Comparison of ENCODE assay signal across 8 cellular contexts in genomic region chr1:183636334-183636682, GRCh38. TPM values are rescaled to one million over a fixed set of nuclear protein-coding genes. Genes with fewer than 3 reads are reported as not detected.
A peak's percentile ranks its signal among the peaks of the same experiment; 100 is the strongest.
DNase-seq lines count a peak whose midpoint lies in the region; TF ChIP-seq lines count a peak whose summit lies in the region.

No MANE protein-coding gene starts in this region.

- H3K27ac ChIP-seq in adrenal gland: peak overlapping the region in 3 of 5 donors; percentile 88 to 97 (median 93)

- TF ChIP-seq POLR2A in adrenal gland (IDR thresholded peaks at IDR 0.05) (no peak), lower leg skin (IDR thresholded peaks at IDR 0.05) (no peak)

- peaks cover 12% of the 10 kb centered on the region for H3K36me3 Mint-ChIP-seq in activated naive CD4-positive, alpha-beta T cell treated with anti-CD3 and anti-CD28 coated beads for 36 hours (ENCODE audit: low read depth)
- peaks cover 7% of the 10 kb centered on the region for H3K36me3 Mint-ChIP-seq in type B pancreatic cell

- CTCF ChIA-PET in activated naive CD4-positive, alpha-beta T cell treated with anti-CD3 and anti-CD28 coated beads for 36 hours (lab: Charles Lee): no interaction called here

- H3K27me3 Mint-ChIP-seq in activated naive CD4-positive, alpha-beta T cell treated with anti-CD3 and anti-CD28 coated beads for 36 hours (ENCODE audit: low read depth): no peaks in the 10 kb centered on the region
- H3K27me3 Mint-ChIP-seq in type B pancreatic cell: peaks cover 19% of the 10 kb centered on the region

- H3K27ac Mint-ChIP-seq in activated naive CD4-positive, alpha-beta T cell treated with anti-CD3 and anti-CD28 coated beads for 36 hours: peak overlapping the region; percentile 99
- peak overlapping the region; percentile 97 for H3K27ac Mint-ChIP-seq in type B pancreatic cell

- H3K36me3 ChIP-seq in adrenal gland (replicated peaks in 1 of 2): no peaks in the 10 kb centered on the region

- TF ChIP-seq CTCF in adrenal gland (IDR thresholded peaks at IDR 0.05): no peak
- no peak for TF ChIP-seq CTCF in lower leg skin (IDR thresholded peaks at IDR 0.05)
- TF ChIP-seq CTCF in type B pancreatic cell (conservative IDR thresholded peaks at IDR 0.05): no peak

- H3K4me3 ChIP-seq in adrenal gland (peak overlapping the region in 3 of 4 donors; percentile 65 to 91 (median 85)), lower leg skin (ENCODE audit: low read depth, poor library complexity, severe bottlenecking) (peak overlapping the region; percentile 90)

- no peaks in the 10 kb centered on the region for H3K27me3 ChIP-seq in adrenal gland

- H3K4me3 Mint-ChIP-seq in activated naive CD4-positive, alpha-beta T cell treated with anti-CD3 and anti-CD28 coated beads for 36 hours: peak overlapping the region; percentile 98
- peak overlapping the region; percentile 99 for H3K4me3 Mint-ChIP-seq in type B pancreatic cell

- H3K4me1 ChIP-seq in adrenal gland (replicated peaks in 1 of 2): peaks cover 16 to 31% of the 10 kb centered on the region in 2 donors

- intact Hi-C loops in activated naive CD4-positive, alpha-beta T cell treated with anti-CD3 and anti-CD28 coated beads for 36 hours (cut with micrococcal nuclease): loop anchor here (1.0 to 10.0 kb wide), 3 partner anchors 9 to 1408 kb away; partner anchors contain the start of genes NIBAN1 and RNF2
- intact Hi-C loops in adrenal gland (cut with DNase I) (no loop called here), lower leg skin (cut with DNase I; ENCODE audit: low total_unique reads) (no loop called here)

- H3K9me3 ChIP-seq in adrenal gland (replicated peaks in 1 of 3): peaks cover 0 to 4% (median 0%) of the 10 kb centered on the region in 3 donors

- 1 to 3% (median 3%) methylated on average over 12 to 15 of the region's 15 CpGs for WGBS in adrenal gland, 4 donors
- WGBS in lower leg skin, 2 donors: 4 to 5% methylated on average over 15 of the region's 15 CpGs

- peak; percentile 67 for DNase-seq in activated naive CD4-positive, alpha-beta T cell treated with anti-CD3 and anti-CD28 coated beads for 36 hours
- DNase-seq in activated naive CD4-positive, alpha-beta T cell treated with anti-CD3 and anti-CD28 coated beads, Interleukin-2, amount 50 U/mL, for 16 hours: no peak
- DNase-seq in adrenal gland (no peak), lower leg skin (ENCODE audit: low spot score in 2 of 2) (no peak), type B pancreatic cell (ENCODE audit: extremely low spot score, unreplicated experiment) (no peak), UCSD-AML1 (lab: John Stamatoyannopoulos, UW; ENCODE audit: unreplicated experiment) (no peak), NCI-H128 (lab: John Stamatoyannopoulos, UW; ENCODE audit: unreplicated experiment) (no peak), NCI-H2107 (lab: John Stamatoyannopoulos, UW) (no peak)

- H3K9me3 Mint-ChIP-seq in activated naive CD4-positive, alpha-beta T cell treated with anti-CD3 and anti-CD28 coated beads for 36 hours: no peaks in the 10 kb centered on the region
- H3K9me3 Mint-ChIP-seq in type B pancreatic cell: no peaks in the 10 kb centered on the region

- H3K4me1 Mint-ChIP-seq in activated naive CD4-positive, alpha-beta T cell treated with anti-CD3 and anti-CD28 coated beads for 36 hours (ENCODE audit: low read depth): peaks cover 23% of the 10 kb centered on the region
- peaks cover 26% of the 10 kb centered on the region for H3K4me1 Mint-ChIP-seq in type B pancreatic cell (ENCODE audit: unreplicated experiment)

RNA-seq across cellular contexts. Expression of gene ARPC5, which starts 0.7 kb away (rescaled TPM):
- total RNA-seq in activated naive CD4-positive, alpha-beta T cell treated with anti-CD3 and anti-CD28 coated beads for 36 hours: 100 to 1,000 TPM; 162 to 164 TPM
- 100 to 1,000 TPM in 2 of 8 donors, 10 to 100 TPM in 6; 50.6 to 128 (median 91.5) TPM for total RNA-seq in adrenal gland
- polyA plus RNA-seq in adrenal gland: 10 to 100 TPM; 48.1 to 79.6 (median 68.3) TPM
- 10 to 100 TPM; 33.0 to 73.5 (median 68.2) TPM for total RNA-seq in lower leg skin
- 83.5 and 94.3 TPM in 2 replicates for total RNA-seq in type B pancreatic cell (ENCODE audit: low replicate concordance)

RNA-seq across cellular contexts. Expression of gene APOBEC4, which starts 16.8 kb away (rescaled TPM):
- not detected for total RNA-seq in activated naive CD4-positive, alpha-beta T cell treated with anti-CD3 and anti-CD28 coated beads for 36 hours
- total RNA-seq in adrenal gland: not detected
- not detected for polyA plus RNA-seq in adrenal gland
- total RNA-seq in lower leg skin: not detected
- not detected in 2 replicates for total RNA-seq in type B pancreatic cell (ENCODE audit: low replicate concordance)

RNA-seq across cellular contexts. Expression of gene NCF2, which starts 46.0 kb away (rescaled TPM):
- total RNA-seq in activated naive CD4-positive, alpha-beta T cell treated with anti-CD3 and anti-CD28 coated beads for 36 hours: 10 to 100 TPM; 14.0 to 14.3 TPM
- 10 to 100 TPM in 6 of 8 donors, 1 to 10 TPM in 2; 8.0 to 22.7 (median 16.5) TPM for total RNA-seq in adrenal gland
- 10 to 100 TPM in 1 of 3 donors, 1 to 10 TPM in 2; 4.9 to 13.6 (median 5.6) TPM for polyA plus RNA-seq in adrenal gland
- 10 to 100 TPM; 26.6 to 58.2 (median 33.4) TPM for total RNA-seq in lower leg skin
- 0.68 and 2.2 TPM in 2 replicates for total RNA-seq in type B pancreatic cell (ENCODE audit: low replicate concordance)
